40 cellular contexts compared by ENCODE assay signal in the genomic region with DNA sequence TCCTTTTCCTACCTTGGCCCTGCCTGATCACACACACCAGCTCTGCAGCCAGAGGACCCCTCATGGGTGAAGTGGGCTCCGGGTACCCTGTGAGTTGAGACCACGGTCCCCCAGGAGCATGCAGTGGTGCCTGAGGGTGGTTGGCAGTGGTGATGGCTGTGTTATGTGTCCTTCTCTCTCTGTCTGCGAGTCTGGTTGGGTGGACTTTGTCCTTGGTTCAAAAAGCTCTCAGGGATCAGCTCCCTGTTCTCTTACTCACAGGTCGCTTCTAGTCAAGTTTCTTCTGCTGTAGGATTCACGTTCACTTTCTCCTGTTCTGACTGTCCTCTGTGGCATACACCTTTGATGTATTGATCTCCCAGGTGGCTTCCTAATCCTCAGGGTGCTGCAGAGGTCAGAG.
"Had no signal": no experiment of that assay in that cellular context is flagged by ENCODE, and none has a peak within 500 bp of the region (broad histone marks: within the 10 kb centered on the region; RNA-seq: fewer than 3 reads in every experiment).

No MANE protein-coding gene starts in this region.

- H3K27me3 ChIP-seq: adrenal gland, ascending aorta, body of pancreas, brain microvascular endothelial cell, breast epithelium, cardiac muscle cell had no signal

- FAIRE-seq: astrocyte, bronchial epithelial cell had no signal

- H3K4me3 Mint-ChIP-seq: activated naive CD4-positive, alpha-beta T cell treated with anti-CD3 and anti-CD28 coated beads for 36 hours; activated naive CD4-positive, alpha-beta T cell treated with anti-CD3 and anti-CD28 coated beads, Interleukin-2, amount 10 ng/mL, durations not matched to agents 7 days and 5 days; activated naive CD4-positive, alpha-beta T cell treated with anti-CD3 and anti-CD28 coated beads, Interleukin-2, amount 50 U/mL, for 24 hours; activated naive CD8-positive, alpha-beta T cell; activated naive CD8-positive, alpha-beta T cell treated with anti-CD3 and anti-CD28 coated beads for 36 hours; activated naive CD8-positive, alpha-beta T cell treated with anti-CD3 and anti-CD28 coated beads, Interleukin-2, amount 10 ng/mL, durations not matched to agents 7 days and 5 days; activated naive CD8-positive, alpha-beta T cell treated with anti-CD3 and anti-CD28 coated beads, Interleukin-2, amount 50 U/mL, for 24 hours; activated T-cell treated with anti-CD3 and anti-CD28 coated beads, Interleukin-2, amount 50 U/mL, for 24 hours; activated T-cell treated with anti-CD3 and anti-CD28 coated beads, Interleukin-2, amount 50 U/mL, for 4 hours; activated T-cell treated with anti-CD3 and anti-CD28 coated beads, Interleukin-2, amount 50 U/mL, for 72 hours; activated T-helper 1 cell treated with anti-CD3 and anti-CD28 coated beads, Interleukin-12 subunit alpha, Interleukin-12 subunit beta, Interleukin-2, Interleukin-4 antibody, amounts not matched to agents 30 ng/mL and 10 ng/mL and 1 ng/mL, durations not matched to agents 14 hours and 24 hours and 36 hours; activated T-helper 17 cell treated with anti-CD3 and anti-CD28 coated beads, Interleukin-2, amount 50 U/mL, for 72 hours; brain; central memory CD8-positive, alpha-beta T cell had no signal

- H3K36me3 ChIP-seq: adrenal gland, ascending aorta, brain microvascular endothelial cell, breast epithelium, cardiac muscle cell had no signal

- H3K4me1 Mint-ChIP-seq: activated naive CD4-positive, alpha-beta T cell treated with anti-CD3 and anti-CD28 coated beads, Interleukin-2, amount 10 ng/mL, durations not matched to agents 7 days and 5 days; activated naive CD4-positive, alpha-beta T cell treated with anti-CD3 and anti-CD28 coated beads, Interleukin-2, amount 50 U/mL, for 24 hours; activated naive CD8-positive, alpha-beta T cell treated with anti-CD3 and anti-CD28 coated beads for 36 hours; activated naive CD8-positive, alpha-beta T cell treated with anti-CD3 and anti-CD28 coated beads, Interleukin-2, amount 10 ng/mL, durations not matched to agents 7 days and 5 days; activated naive CD8-positive, alpha-beta T cell treated with anti-CD3 and anti-CD28 coated beads, Interleukin-2, amount 50 U/mL, for 24 hours; activated T-helper 17 cell treated with anti-CD3 and anti-CD28 coated beads, Interleukin-2, amount 50 U/mL, for 72 hours; brain; central memory CD8-positive, alpha-beta T cell had no signal

- ATAC-seq: activated naive CD4-positive, alpha-beta T cell treated with anti-CD3 and anti-CD28 coated beads, Interleukin-2, amount 50 U/mL, for 72 hours; activated naive CD8-positive, alpha-beta T cell treated with anti-CD3 and anti-CD28 coated beads, Interleukin-2, amount 50 U/mL, for 24 hours; activated T-cell treated with anti-CD3 and anti-CD28 coated beads, Interleukin-2, amount 50 U/mL, for 4 hours; activated T-cell treated with anti-CD3 and anti-CD28 coated beads, Interleukin-2, amount 50 U/mL, for 72 hours; activated T-helper 17 cell treated with anti-CD3 and anti-CD28 coated beads, Interleukin-2, amount 50 U/mL, for 72 hours; body of pancreas had no signal

- H3K36me3 Mint-ChIP-seq: activated naive CD4-positive, alpha-beta T cell treated with anti-CD3 and anti-CD28 coated beads, Interleukin-2, amount 10 ng/mL, durations not matched to agents 7 days and 5 days; activated naive CD4-positive, alpha-beta T cell treated with anti-CD3 and anti-CD28 coated beads, Interleukin-2, amount 50 U/mL, for 24 hours; activated naive CD4-positive, alpha-beta T cell treated with anti-CD3 and anti-CD28 coated beads, Interleukin-2, amount 50 U/mL, for 72 hours; activated naive CD8-positive, alpha-beta T cell; activated naive CD8-positive, alpha-beta T cell treated with anti-CD3 and anti-CD28 coated beads for 36 hours; activated naive CD8-positive, alpha-beta T cell treated with anti-CD3 and anti-CD28 coated beads, Interleukin-2, amount 10 ng/mL, durations not matched to agents 7 days and 5 days; brain had no signal

- DNase-seq: activated effector memory CD4-positive, alpha-beta T cell treated with anti-CD3 and anti-CD28 coated beads, Interleukin-2, amount 50 U/mL, for 16 hours; activated effector memory CD4-positive, alpha-beta T cell treated with Interleukin-2 at 50 U/mL for 16 hours; activated gamma-delta T cell; activated gamma-delta T cell treated with Interleukin-2 at 50 U/mL for 16 hours; activated naive CD4-positive, alpha-beta T cell; activated naive CD4-positive, alpha-beta T cell treated with anti-CD3 and anti-CD28 coated beads for 36 hours; activated naive CD4-positive, alpha-beta T cell treated with anti-CD3 and anti-CD28 coated beads, Interleukin-2, amount 10 ng/mL, durations not matched to agents 7 days and 5 days; activated naive CD4-positive, alpha-beta T cell treated with anti-CD3 and anti-CD28 coated beads, Interleukin-2, amount 50 U/mL, for 16 hours; activated naive CD4-positive, alpha-beta T cell treated with Interleukin-2 at 50 U/mL for 16 hours; activated naive CD8-positive, alpha-beta T cell treated with anti-CD3 and anti-CD28 coated beads for 36 hours; activated naive CD8-positive, alpha-beta T cell treated with anti-CD3 and anti-CD28 coated beads, Interleukin-2, amount 10 ng/mL, durations not matched to agents 7 days and 5 days; activated naive CD8-positive, alpha-beta T cell treated with anti-CD3 and anti-CD28 coated beads, Interleukin-2, amount 50 U/mL, for 24 hours; activated T-cell treated with anti-CD3 and anti-CD28 coated beads, Interleukin-2, amount 50 U/mL, for 1 hour; activated T-cell treated with anti-CD3 and anti-CD28 coated beads, Interleukin-2, amount 50 U/mL, for 24 hours; activated T-cell treated with anti-CD3 and anti-CD28 coated beads, Interleukin-2, amount 50 U/mL, for 4 hours; activated T-cell treated with anti-CD3 and anti-CD28 coated beads, Interleukin-2, amount 50 U/mL, for 48 hours; activated T-cell treated with anti-CD3 and anti-CD28 coated beads, Interleukin-2, amount 50 U/mL, for 72 hours; adrenal gland; amniotic stem cell; amygdala; anterior cingulate cortex; aorta; body of pancreas; brain microvascular endothelial cell; caudate nucleus; central memory CD4-positive, alpha-beta T cell; cerebellar nuclear complex had no signal

- H3K27ac Mint-ChIP-seq: activated naive CD4-positive, alpha-beta T cell treated with anti-CD3 and anti-CD28 coated beads for 36 hours; activated naive CD4-positive, alpha-beta T cell treated with anti-CD3 and anti-CD28 coated beads, Interleukin-2, amount 10 ng/mL, durations not matched to agents 7 days and 5 days; activated naive CD4-positive, alpha-beta T cell treated with anti-CD3 and anti-CD28 coated beads, Interleukin-2, amount 50 U/mL, for 24 hours; activated naive CD4-positive, alpha-beta T cell treated with anti-CD3 and anti-CD28 coated beads, Interleukin-2, amount 50 U/mL, for 72 hours; activated naive CD8-positive, alpha-beta T cell; activated naive CD8-positive, alpha-beta T cell treated with anti-CD3 and anti-CD28 coated beads for 36 hours; activated naive CD8-positive, alpha-beta T cell treated with anti-CD3 and anti-CD28 coated beads, Interleukin-2, amount 10 ng/mL, durations not matched to agents 7 days and 5 days; activated naive CD8-positive, alpha-beta T cell treated with anti-CD3 and anti-CD28 coated beads, Interleukin-2, amount 50 U/mL, for 24 hours; activated T-cell treated with anti-CD3 and anti-CD28 coated beads, Interleukin-2, amount 50 U/mL, for 24 hours; activated T-cell treated with anti-CD3 and anti-CD28 coated beads, Interleukin-2, amount 50 U/mL, for 72 hours; activated T-helper 1 cell treated with anti-CD3 and anti-CD28 coated beads, Interleukin-12 subunit alpha, Interleukin-12 subunit beta, Interleukin-2, Interleukin-4 antibody, amounts not matched to agents 30 ng/mL and 10 ng/mL and 1 ng/mL, durations not matched to agents 14 hours and 24 hours and 36 hours; activated T-helper 17 cell treated with anti-CD3 and anti-CD28 coated beads, Interleukin-2, amount 50 U/mL, for 72 hours; activated T-helper 2 cell treated with anti-CD3 and anti-CD28 coated beads, Interferon-gamma antibody, Interleukin-2, Interleukin-4, amounts not matched to agents 10 μg/mL and 5 μg/mL and 100 μg/mL, durations not matched to agents 14 hours and 24 hours and 36 hours; brain had no signal

- H3K27ac ChIP-seq: adrenal gland, ascending aorta, body of pancreas, brain microvascular endothelial cell, breast epithelium, cardiac muscle cell had no signal

- H3K9me3 ChIP-seq: adrenal gland, ascending aorta, body of pancreas, breast epithelium had no signal

- H3K27me3 Mint-ChIP-seq: activated naive CD4-positive, alpha-beta T cell treated with anti-CD3 and anti-CD28 coated beads, Interleukin-2, amount 10 ng/mL, durations not matched to agents 7 days and 5 days; brain had no signal

- H3K9me3 Mint-ChIP-seq: activated naive CD4-positive, alpha-beta T cell treated with anti-CD3 and anti-CD28 coated beads, Interleukin-2, amount 10 ng/mL, durations not matched to agents 7 days and 5 days; activated naive CD4-positive, alpha-beta T cell treated with anti-CD3 and anti-CD28 coated beads, Interleukin-2, amount 50 U/mL, for 24 hours; activated naive CD8-positive, alpha-beta T cell treated with anti-CD3 and anti-CD28 coated beads, Interleukin-2, amount 10 ng/mL, durations not matched to agents 7 days and 5 days; activated T-cell treated with anti-CD3 and anti-CD28 coated beads, Interleukin-2, amount 50 U/mL, for 24 hours; activated T-helper 1 cell treated with anti-CD3 and anti-CD28 coated beads, Interleukin-12 subunit alpha, Interleukin-12 subunit beta, Interleukin-2, Interleukin-4 antibody, amounts not matched to agents 30 ng/mL and 10 ng/mL and 1 ng/mL, durations not matched to agents 14 hours and 24 hours and 36 hours; activated T-helper 2 cell treated with anti-CD3 and anti-CD28 coated beads, Interferon-gamma antibody, Interleukin-2, Interleukin-4, amounts not matched to agents 10 μg/mL and 5 μg/mL and 100 μg/mL, durations not matched to agents 14 hours and 24 hours and 36 hours; brain had no signal

- H3K4me1 ChIP-seq: adrenal gland, ascending aorta, body of pancreas, breast epithelium had no signal

- H3K4me3 ChIP-seq: adrenal gland, ascending aorta, body of pancreas, breast epithelium, cardiac muscle cell had no signal
